Comparison of ENCODE assay signal across 16 cellular contexts in the genomic region with DNA sequence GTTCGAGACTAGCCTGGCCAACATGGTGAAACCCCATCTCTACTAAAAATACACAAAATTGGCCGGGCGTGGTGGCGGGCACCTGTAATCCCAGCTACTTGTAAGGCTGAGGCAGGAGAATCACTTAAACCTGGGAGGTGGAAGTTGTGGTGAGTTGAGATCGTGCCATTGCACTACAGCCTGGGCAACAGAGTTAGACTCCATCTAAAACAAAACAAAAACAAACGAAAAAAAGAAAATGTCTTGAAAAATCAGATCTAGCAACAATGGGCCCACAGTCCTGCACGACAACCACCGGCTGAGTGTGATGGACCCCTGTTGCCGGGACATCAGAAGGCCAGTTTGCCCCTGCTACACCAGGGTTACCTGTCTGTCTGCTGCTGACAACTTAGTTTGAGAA.
"Had no signal": no experiment of that assay in that cellular context is flagged by ENCODE, and none has a peak within 500 bp of the region (broad histone marks: within the 10 kb centered on the region; RNA-seq: fewer than 3 reads in every experiment).

No MANE protein-coding gene starts in this region.

- H3K36me3 Mint-ChIP-seq: naive thymus-derived CD8-positive, alpha-beta T cell had no signal

- H3K27ac ChIP-seq: colonic mucosa, heart left ventricle, right atrium auricular region, testis, tibial nerve, upper lobe of right lung, vagina had no signal

- H3K4me3 ChIP-seq: colonic mucosa, heart left ventricle, right atrium auricular region, smooth muscle cell, testis, tibial nerve, upper lobe of right lung, vagina had no signal

- H3K36me3 ChIP-seq: colonic mucosa, heart left ventricle, right atrium auricular region, tibial nerve, upper lobe of right lung, vagina had no signal

- H3K27me3 ChIP-seq: colonic mucosa, heart left ventricle, right atrium auricular region, testis, tibial nerve, upper lobe of right lung, vagina had no signal

- H3K27me3 Mint-ChIP-seq: naive thymus-derived CD8-positive, alpha-beta T cell; stimulated activated naive CD8-positive, alpha-beta T cell treated with anti-CD3 and anti-CD28 coated beads, Interleukin-15, Interleukin-2, amounts not matched to agents 100 ng/mL and 50 ng/mL, for 24 hours had no signal

- ATAC-seq: heart left ventricle; naive thymus-derived CD8-positive, alpha-beta T cell; upper lobe of right lung had no signal

- H3K9me3 ChIP-seq: colonic mucosa, heart left ventricle, right atrium auricular region, testis, tibial nerve, upper lobe of right lung, vagina had no signal

- H3K4me2 ChIP-seq: smooth muscle cell had no signal

- FAIRE-seq: frontal cortex, islet of Langerhans had no signal

- H3K9me3 Mint-ChIP-seq: naive thymus-derived CD8-positive, alpha-beta T cell; stimulated activated naive CD8-positive, alpha-beta T cell treated with anti-CD3 and anti-CD28 coated beads, Interleukin-15, Interleukin-2, amounts not matched to agents 100 ng/mL and 50 ng/mL, for 24 hours had no signal

- DNase-seq: colonic mucosa; dermis blood vessel endothelial cell; hippocampal formation; mammary epithelial cell; naive thymus-derived CD8-positive, alpha-beta T cell; stimulated activated CD4-positive, alpha-beta T cell treated with anti-CD3 and anti-CD28 coated beads, Interleukin-2, amount 100 ng/mL, for 48 hours; testis; upper lobe of right lung had no signal

- H3K4me1 ChIP-seq: colonic mucosa, testis had no signal

- H3K4me3 Mint-ChIP-seq: stimulated activated naive CD8-positive, alpha-beta T cell treated with anti-CD3 and anti-CD28 coated beads, Interleukin-15, Interleukin-2, amounts not matched to agents 100 ng/mL and 50 ng/mL, for 24 hours had no signal
